In the genomic region with DNA sequence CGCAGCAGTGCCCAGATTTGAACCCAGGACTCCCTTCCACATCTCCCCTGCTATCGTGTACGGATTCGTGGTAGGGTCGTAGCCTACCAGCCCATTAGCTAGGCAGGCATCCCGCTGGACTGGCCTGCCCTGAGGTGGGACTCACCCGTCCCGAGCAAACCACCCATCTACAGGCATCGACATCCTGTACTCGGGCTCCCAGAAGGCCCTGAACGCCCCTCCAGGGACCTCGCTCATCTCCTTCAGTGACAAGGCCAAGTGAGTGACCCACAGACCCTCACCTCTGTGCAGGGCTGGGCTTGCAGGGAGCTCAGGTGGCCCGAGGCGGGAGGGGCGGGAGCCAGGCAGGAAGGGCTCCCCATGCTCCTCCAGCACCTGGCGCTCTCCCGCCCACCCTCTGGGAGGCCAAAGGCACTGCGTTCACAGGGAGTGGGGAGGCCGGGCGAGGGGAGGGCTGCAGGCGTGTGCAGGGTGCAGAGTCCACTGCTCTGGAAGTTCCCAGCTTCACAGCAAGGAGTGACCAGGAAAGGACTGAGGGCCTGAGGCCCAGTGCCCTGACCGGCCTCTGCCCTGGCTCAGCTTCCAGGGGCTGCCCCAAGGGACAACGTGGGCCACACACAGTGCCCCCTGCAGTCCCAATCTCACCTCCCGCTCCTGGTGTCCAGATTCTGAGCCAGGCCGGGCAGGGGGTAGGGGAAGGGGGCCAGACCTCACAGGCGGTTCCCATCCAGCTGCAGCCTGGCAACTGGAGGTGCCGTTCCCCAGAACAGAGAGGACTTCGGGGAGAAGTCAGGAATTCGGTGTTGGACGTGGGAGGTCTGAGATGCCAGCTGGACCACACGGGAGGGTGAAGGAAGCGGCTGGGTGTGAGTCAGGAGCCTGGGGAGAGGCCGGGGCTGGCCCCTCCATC, we compare ENCODE assay signal across 1 cellular context.
TF ChIP-seq lines count a peak whose summit lies in the region.

No MANE protein-coding gene starts in this region.

TF ChIP-seq in HepG2, 621 proteins besides CTCF, POLR2A, EP300 and RAD21 (continued from another document and continues in another):
- TF ChIP-seq TFDP2 (CRISPR knock-in tag; IDR thresholded peaks at IDR 0.05) (peak; percentile 91), ZNF224 (CRISPR knock-in tag; IDR thresholded peaks at IDR 0.05) (no peak), ZNF878 (CRISPR knock-in tag; IDR thresholded peaks at IDR 0.05) (peak; percentile 81; the same call in 1 of the 2 replicates), ZNF326 (CRISPR knock-in tag; IDR thresholded peaks at IDR 0.05; ENCODE audit: borderline replicate concordance) (no peak; the same call in 1 of the 2 replicates), ZNF720 (CRISPR knock-in tag; IDR thresholded peaks at IDR 0.05) (no peak), ZMAT5 (CRISPR knock-in tag; IDR thresholded peaks at IDR 0.05; ENCODE audit: borderline replicate concordance, low read depth) (no peak), TEF (CRISPR knock-in tag; IDR thresholded peaks at IDR 0.05) (no peak), POLR2AphosphoS2 (IDR thresholded peaks at IDR 0.05; ENCODE audit: low read depth, low read length) (no peak), HMGA1 (CRISPR knock-in tag; conservative IDR thresholded peaks at IDR 0.05) (no peak), FIP1L1 (IDR thresholded peaks at IDR 0.05; ENCODE audit: borderline replicate concordance, insufficient read depth, low read depth, low read length) (no peak), ATF7 (IDR thresholded peaks at IDR 0.05) (no peak), ATF7 (CRISPR knock-in tag; IDR thresholded peaks at IDR 0.05) (peak; percentile 76; the same call in 1 of the 2 replicates), ZNF589 (CRISPR knock-in tag; conservative IDR thresholded peaks at IDR 0.05) (0 out of 2 replicates have a peak, but pooled peaks have one; percentile 47), DR1 (CRISPR knock-in tag; IDR thresholded peaks at IDR 0.05) (peak; percentile 67), ZBTB43 (CRISPR knock-in tag; conservative IDR thresholded peaks at IDR 0.05) (no peak), JDP2 (CRISPR knock-in tag; IDR thresholded peaks at IDR 0.05; ENCODE audit: borderline replicate concordance) (no peak), ISL2 (CRISPR knock-in tag; IDR thresholded peaks at IDR 0.05) (peak; percentile 84), ZFP90 (CRISPR knock-in tag; IDR thresholded peaks at IDR 0.05; ENCODE audit: borderline replicate concordance) (no peak), PHF21A (CRISPR knock-in tag; IDR thresholded peaks at IDR 0.05) (peak; percentile 98), MED8 (CRISPR knock-in tag; IDR thresholded peaks at IDR 0.05; ENCODE audit: insufficient replicate concordance) (peak; percentile 86), SRY (CRISPR knock-in tag; IDR thresholded peaks at IDR 0.05) (no peak), ZMYM3 (CRISPR knock-in tag; IDR thresholded peaks at IDR 0.05) (peak; percentile 89), ZNF569 (CRISPR knock-in tag; IDR thresholded peaks at IDR 0.05; ENCODE audit: borderline replicate concordance) (peak; percentile 80; the same call in 1 of the 2 replicates), ZZZ3 (CRISPR knock-in tag; IDR thresholded peaks at IDR 0.05; ENCODE audit: borderline replicate concordance) (peak; percentile 83; the same call in 1 of the 2 replicates), ASH2L (IDR thresholded peaks at IDR 0.05; ENCODE audit: insufficient read length, low read depth, low read length) (peak; percentile 54), ZBTB40 (IDR thresholded peaks at IDR 0.05) (no peak), ZBTB40 (CRISPR knock-in tag; IDR thresholded peaks at IDR 0.05) (peak; percentile 95), SYNCRIP (IDR thresholded peaks at IDR 0.05; ENCODE audit: insufficient read depth, low read depth, low read length) (no peak), ZNF256 (CRISPR knock-in tag; conservative IDR thresholded peaks at IDR 0.05) (0 out of 2 replicates have a peak, but pooled peaks have one; percentile 58)
- TF ChIP-seq, protein P1, sequence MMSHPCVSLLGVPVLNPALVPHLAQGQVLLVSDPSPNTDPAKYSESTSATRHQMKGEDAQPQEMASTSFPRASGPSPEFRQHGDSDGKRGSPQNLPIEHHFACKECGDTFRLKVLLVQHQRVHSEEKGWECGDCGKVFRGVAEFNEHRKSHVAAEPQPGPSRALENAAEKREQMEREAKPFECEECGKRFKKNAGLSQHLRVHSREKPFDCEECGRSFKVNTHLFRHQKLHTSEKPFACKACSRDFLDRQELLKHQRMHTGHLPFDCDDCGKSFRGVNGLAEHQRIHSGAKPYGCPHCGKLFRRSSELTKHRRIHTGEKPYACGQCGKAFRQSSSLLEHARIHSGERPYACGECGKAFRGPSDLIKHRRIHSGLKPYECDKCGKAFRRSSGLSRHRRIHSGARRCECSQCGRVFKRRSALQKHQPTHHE (CRISPR knock-in tag; IDR thresholded peaks at IDR 0.05; ENCODE audit: borderline replicate concordance): no peak
- TF ChIP-seq, protein P2, sequence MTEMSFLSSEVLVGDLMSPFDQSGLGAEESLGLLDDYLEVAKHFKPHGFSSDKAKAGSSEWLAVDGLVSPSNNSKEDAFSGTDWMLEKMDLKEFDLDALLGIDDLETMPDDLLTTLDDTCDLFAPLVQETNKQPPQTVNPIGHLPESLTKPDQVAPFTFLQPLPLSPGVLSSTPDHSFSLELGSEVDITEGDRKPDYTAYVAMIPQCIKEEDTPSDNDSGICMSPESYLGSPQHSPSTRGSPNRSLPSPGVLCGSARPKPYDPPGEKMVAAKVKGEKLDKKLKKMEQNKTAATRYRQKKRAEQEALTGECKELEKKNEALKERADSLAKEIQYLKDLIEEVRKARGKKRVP (CRISPR knock-in tag; IDR thresholded peaks at IDR 0.05): no peak
- TF ChIP-seq, protein P3, sequence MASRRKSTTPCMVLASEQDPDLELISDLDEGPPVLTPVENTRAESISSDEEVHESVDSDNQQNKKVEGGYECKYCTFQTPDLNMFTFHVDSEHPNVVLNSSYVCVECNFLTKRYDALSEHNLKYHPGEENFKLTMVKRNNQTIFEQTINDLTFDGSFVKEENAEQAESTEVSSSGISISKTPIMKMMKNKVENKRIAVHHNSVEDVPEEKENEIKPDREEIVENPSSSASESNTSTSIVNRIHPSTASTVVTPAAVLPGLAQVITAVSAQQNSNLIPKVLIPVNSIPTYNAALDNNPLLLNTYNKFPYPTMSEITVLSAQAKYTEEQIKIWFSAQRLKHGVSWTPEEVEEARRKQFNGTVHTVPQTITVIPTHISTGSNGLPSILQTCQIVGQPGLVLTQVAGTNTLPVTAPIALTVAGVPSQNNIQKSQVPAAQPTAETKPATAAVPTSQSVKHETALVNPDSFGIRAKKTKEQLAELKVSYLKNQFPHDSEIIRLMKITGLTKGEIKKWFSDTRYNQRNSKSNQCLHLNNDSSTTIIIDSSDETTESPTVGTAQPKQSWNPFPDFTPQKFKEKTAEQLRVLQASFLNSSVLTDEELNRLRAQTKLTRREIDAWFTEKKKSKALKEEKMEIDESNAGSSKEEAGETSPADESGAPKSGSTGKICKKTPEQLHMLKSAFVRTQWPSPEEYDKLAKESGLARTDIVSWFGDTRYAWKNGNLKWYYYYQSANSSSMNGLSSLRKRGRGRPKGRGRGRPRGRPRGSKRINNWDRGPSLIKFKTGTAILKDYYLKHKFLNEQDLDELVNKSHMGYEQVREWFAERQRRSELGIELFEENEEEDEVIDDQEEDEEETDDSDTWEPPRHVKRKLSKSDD (CRISPR knock-in tag; IDR thresholded peaks at IDR 0.05; ENCODE audit: low read depth): peak; percentile 92
- TF ChIP-seq, protein P4, sequence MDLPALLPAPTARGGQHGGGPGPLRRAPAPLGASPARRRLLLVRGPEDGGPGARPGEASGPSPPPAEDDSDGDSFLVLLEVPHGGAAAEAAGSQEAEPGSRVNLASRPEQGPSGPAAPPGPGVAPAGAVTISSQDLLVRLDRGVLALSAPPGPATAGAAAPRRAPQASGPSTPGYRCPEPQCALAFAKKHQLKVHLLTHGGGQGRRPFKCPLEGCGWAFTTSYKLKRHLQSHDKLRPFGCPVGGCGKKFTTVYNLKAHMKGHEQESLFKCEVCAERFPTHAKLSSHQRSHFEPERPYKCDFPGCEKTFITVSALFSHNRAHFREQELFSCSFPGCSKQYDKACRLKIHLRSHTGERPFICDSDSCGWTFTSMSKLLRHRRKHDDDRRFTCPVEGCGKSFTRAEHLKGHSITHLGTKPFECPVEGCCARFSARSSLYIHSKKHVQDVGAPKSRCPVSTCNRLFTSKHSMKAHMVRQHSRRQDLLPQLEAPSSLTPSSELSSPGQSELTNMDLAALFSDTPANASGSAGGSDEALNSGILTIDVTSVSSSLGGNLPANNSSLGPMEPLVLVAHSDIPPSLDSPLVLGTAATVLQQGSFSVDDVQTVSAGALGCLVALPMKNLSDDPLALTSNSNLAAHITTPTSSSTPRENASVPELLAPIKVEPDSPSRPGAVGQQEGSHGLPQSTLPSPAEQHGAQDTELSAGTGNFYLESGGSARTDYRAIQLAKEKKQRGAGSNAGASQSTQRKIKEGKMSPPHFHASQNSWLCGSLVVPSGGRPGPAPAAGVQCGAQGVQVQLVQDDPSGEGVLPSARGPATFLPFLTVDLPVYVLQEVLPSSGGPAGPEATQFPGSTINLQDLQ (CRISPR knock-in tag; IDR thresholded peaks at IDR 0.05): 0 out of 2 replicates have a peak, but pooled peaks have one; percentile 63
